20 cellular contexts compared by ENCODE assay signal in the genomic region with DNA sequence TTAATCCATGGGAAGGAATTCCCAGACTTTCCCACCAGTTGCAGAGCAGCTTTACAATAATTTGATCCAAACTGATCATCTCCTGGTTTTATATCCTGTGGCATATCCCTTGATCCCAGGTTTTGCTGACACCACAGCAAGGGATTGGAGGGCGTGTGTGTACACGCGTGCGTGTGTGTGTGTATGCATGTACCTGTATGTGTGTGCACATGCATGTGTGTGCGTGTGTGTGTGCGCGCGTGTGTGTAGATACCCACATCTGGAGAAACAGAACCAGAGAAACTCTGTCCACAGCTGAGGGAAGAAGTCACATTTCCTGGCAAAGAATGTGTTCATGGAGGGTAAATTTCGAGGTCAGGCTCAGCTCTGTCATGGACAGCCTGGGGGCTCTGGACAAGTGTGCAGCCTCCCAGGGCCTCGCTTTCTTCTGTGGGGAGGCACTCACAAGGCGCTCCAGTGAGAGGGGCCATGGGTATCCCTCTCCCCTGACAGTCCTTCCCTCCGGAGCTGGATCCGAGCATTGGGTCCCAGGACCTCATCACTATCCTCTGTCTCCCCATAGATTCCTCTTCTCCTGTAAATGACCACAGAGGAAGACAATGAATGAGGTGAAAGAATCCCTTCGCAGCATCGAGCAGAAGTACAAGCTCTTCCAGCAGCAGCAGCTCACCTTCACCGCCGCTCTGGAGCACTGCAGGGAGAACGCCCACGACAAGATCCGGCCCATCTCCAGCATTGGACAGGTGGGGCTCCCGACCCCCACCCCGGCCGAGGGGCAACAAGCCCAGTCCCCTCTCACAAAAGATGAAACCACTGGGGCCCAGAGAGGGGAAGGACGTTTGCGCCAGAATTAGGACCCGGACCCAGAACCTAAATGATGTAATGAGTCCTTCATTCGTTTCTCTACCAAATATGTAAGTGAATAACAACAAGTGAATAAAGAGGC. TPM values are rescaled to one million over a fixed set of nuclear protein-coding genes. Genes with fewer than 3 reads are reported as not detected.
"Had no signal": no experiment of that assay in that cellular context is flagged by ENCODE, and none has a peak within 500 bp of the region (broad histone marks: within the 10 kb centered on the region; RNA-seq: fewer than 3 reads in every experiment).

No MANE protein-coding gene starts in this region.

- DNase-seq: foreskin melanocyte; kidney; left colon; left ventricle myocardium superior; mesenchymal stem cell; midbrain; sigmoid colon; stimulated activated CD4-positive, alpha-beta T cell treated with anti-CD3 and anti-CD28 coated beads, Interleukin-12 subunit alpha, Interleukin-12 subunit beta, amount 100 ng/mL, for 4 hours; stimulated activated naive CD8-positive, alpha-beta T cell treated with anti-CD3 and anti-CD28 coated beads, Interleukin-15, amount 100 ng/mL, for 72 hours; testis had no signal

- H3K27ac Mint-ChIP-seq: natural killer cell treated with Interleukin-12 subunit alpha and Interleukin-12 subunit beta and Interleukin-15 and Interleukin-18, amount 100 ng/mL, for 72 hours; stimulated activated naive CD8-positive, alpha-beta T cell treated with anti-CD3 and anti-CD28 coated beads, Interleukin-15, amount 100 ng/mL, for 72 hours had no signal

- H3K4me3 Mint-ChIP-seq: central memory CD8-positive, alpha-beta T cell; dendritic cell treated with granulocyte-macrophage colony-stimulating factor and Interleukin-4, amounts not matched to agents 40 ng/mL and 50 ng/mL, for 4 days; natural killer cell treated with Interleukin-12 subunit alpha and Interleukin-12 subunit beta and Interleukin-15 and Interleukin-18, amount 100 ng/mL, for 72 hours; stimulated activated naive CD8-positive, alpha-beta T cell treated with anti-CD3 and anti-CD28 coated beads, Interleukin-15, amount 100 ng/mL, for 72 hours had no signal

- H3K36me3 ChIP-seq: neutrophil, right atrium auricular region had no signal

- H3K9me3 Mint-ChIP-seq: central memory CD8-positive, alpha-beta T cell; dendritic cell treated with granulocyte-macrophage colony-stimulating factor and Interleukin-4, amounts not matched to agents 40 ng/mL and 50 ng/mL, for 4 days; natural killer cell treated with Interleukin-12 subunit alpha and Interleukin-12 subunit beta and Interleukin-15 and Interleukin-18, amount 100 ng/mL, for 72 hours; stimulated activated naive CD8-positive, alpha-beta T cell treated with anti-CD3 and anti-CD28 coated beads, Interleukin-15, amount 100 ng/mL, for 72 hours had no signal

- H3K27me3 ChIP-seq: hepatocyte, right atrium auricular region, sigmoid colon, testis, tibial nerve had no signal

- H3K27ac ChIP-seq: hepatocyte, neutrophil, right atrium auricular region, sigmoid colon, skin epidermis, testis, tibial nerve had no signal

- H3K4me3 ChIP-seq: hepatocyte, lung, right atrium auricular region, sigmoid colon, skin epidermis, testis, tibial nerve had no signal

- H3K9me3 ChIP-seq: neutrophil, right atrium auricular region, sigmoid colon, testis, tibial nerve had no signal

- H3K36me3 Mint-ChIP-seq: natural killer cell treated with Interleukin-12 subunit alpha and Interleukin-12 subunit beta and Interleukin-15 and Interleukin-18, amount 100 ng/mL, for 72 hours had no signal

- H3K27me3 Mint-ChIP-seq: central memory CD8-positive, alpha-beta T cell; natural killer cell treated with Interleukin-12 subunit alpha and Interleukin-12 subunit beta and Interleukin-15 and Interleukin-18, amount 100 ng/mL, for 72 hours; stimulated activated naive CD8-positive, alpha-beta T cell treated with anti-CD3 and anti-CD28 coated beads, Interleukin-15, amount 100 ng/mL, for 72 hours had no signal

- H3K4me1 ChIP-seq: testis had no signal

RNA-seq across cellular contexts. Expression of a gene that starts 5.5 kb away (rescaled TPM):
- total RNA-seq: endothelial cell of umbilical vein; natural killer cell treated with Interleukin-12 subunit alpha and Interleukin-12 subunit beta and Interleukin-15 and Interleukin-18, amount 100 ng/mL, for 72 hours had no signal
